Comparison of ENCODE assay signal across 30 cellular contexts in genomic region chr11:78402842-78403241, GRCh38.
"Had no signal": no experiment of that assay in that cellular context is flagged by ENCODE, and none has a peak within 500 bp of the region (broad histone marks: within the 10 kb centered on the region; RNA-seq: fewer than 3 reads in every experiment).

No MANE protein-coding gene starts in this region.

- DNase-seq: activated CD4-positive, alpha-beta T cell treated with anti-CD3 and anti-CD28 coated beads for 1 hour; activated CD4-positive, alpha-beta T cell treated with anti-CD3 and anti-CD28 coated beads for 48 hours; activated CD4-positive, alpha-beta T cell treated with anti-CD3 and anti-CD28 coated beads, Interleukin-2, amount 50 U/mL, for 4 hours; activated CD4-positive, CD25-positive, alpha-beta regulatory T cell; activated CD8-positive, alpha-beta T cell treated with anti-CD3 and anti-CD28 coated beads for 36 hours; activated gamma-delta T cell; activated naive CD4-positive, alpha-beta T cell treated with Interleukin-2 at 50 U/mL for 16 hours; activated naive CD8-positive, alpha-beta T cell treated with anti-CD3 and anti-CD28 coated beads, Interleukin-2, amount 10 ng/mL, durations not matched to agents 7 days and 5 days; activated T-cell treated with anti-CD3 and anti-CD28 coated beads, Interleukin-2, amount 50 U/mL, for 1 hour; activated T-cell treated with anti-CD3 and anti-CD28 coated beads, Interleukin-2, amount 50 U/mL, for 72 hours; amygdala; NCI-H1105; NCI-H1417 treated with DMSO at 0.1 percent for 48 hours; NCI-H187 treated with DMSO at 0.1 percent for 48 hours; NCI-H2081; NCI-H2171 treated with DMSO at 0.1 percent for 48 hours; NCI-H2227 treated with DMSO at 0.1 percent for 48 hours; NCI-H446 treated with DMSO at 0.1 percent for 48 hours; NCI-H524; NCI-H69; NK-92 treated with Interleukin-12 subunit alpha and Interleukin-12 subunit beta, amount 100 ng/mL, for 24 hours; PC-9; SIG-M5; SW 1271; T-helper 1 cell; T-helper 2 cell; T-helper 9 cell; WERI-Rb-1 had no signal

- ATAC-seq: activated CD8-positive, alpha-beta T cell treated with anti-CD3 and anti-CD28 coated beads for 36 hours; activated T-cell treated with anti-CD3 and anti-CD28 coated beads, Interleukin-2, amount 50 U/mL, for 72 hours; activated T-helper 17 cell treated with anti-CD3 and anti-CD28 coated beads, Interleukin-2, amount 50 U/mL, for 72 hours; Right ventricle myocardium inferior had no signal
